In the genomic region with DNA sequence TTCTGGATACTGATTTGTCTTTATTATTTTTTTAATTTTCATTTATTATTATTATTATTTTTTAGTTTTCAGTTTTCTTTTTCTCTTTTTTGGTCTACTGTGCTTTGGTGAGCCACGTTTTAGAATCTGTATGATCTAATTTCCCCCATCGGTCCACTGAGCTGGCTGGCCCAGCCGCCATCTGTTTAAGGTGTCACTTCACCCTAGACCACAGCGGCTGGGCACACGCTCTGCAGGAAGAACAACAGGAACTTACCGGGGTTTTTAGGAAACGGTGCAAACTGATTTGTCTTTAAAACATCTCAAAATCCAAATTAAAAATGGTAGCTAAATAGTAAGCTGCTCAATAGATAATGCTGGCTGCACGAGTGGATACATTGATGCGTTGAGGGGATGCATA, we compare ENCODE assay signal across 1 cellular context.
TF ChIP-seq lines count a peak whose summit lies in the region.

No MANE protein-coding gene starts in this region.

TF ChIP-seq in SK-N-SH, 30 proteins besides CTCF, POLR2A, EP300 and RAD21:
- TF ChIP-seq RXRA (IDR thresholded peaks at IDR 0.05; ENCODE audit: borderline replicate concordance, low read depth) (no peak), TCF12 (IDR thresholded peaks at IDR 0.05) (no peak), ELF1 (IDR thresholded peaks at IDR 0.05) (no peak), FOSL2 (IDR thresholded peaks at IDR 0.05; ENCODE audit: borderline replicate concordance, low read depth) (no peak), POLR2AphosphoS5 (IDR thresholded peaks at IDR 0.05; ENCODE audit: low read depth, low read length) (no peak), NRF1 (IDR thresholded peaks at IDR 0.05; ENCODE audit: low read depth, low read length) (no peak), MEF2A (IDR thresholded peaks at IDR 0.05; ENCODE audit: borderline replicate concordance, low read depth) (no peak), RCOR1 (IDR thresholded peaks at IDR 0.05; ENCODE audit: low read length) (no peak)
- TF ChIP-seq, protein P1, sequence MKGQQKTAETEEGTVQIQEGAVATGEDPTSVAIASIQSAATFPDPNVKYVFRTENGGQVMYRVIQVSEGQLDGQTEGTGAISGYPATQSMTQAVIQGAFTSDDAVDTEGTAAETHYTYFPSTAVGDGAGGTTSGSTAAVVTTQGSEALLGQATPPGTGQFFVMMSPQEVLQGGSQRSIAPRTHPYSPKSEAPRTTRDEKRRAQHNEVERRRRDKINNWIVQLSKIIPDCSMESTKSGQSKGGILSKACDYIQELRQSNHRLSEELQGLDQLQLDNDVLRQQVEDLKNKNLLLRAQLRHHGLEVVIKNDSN (IDR thresholded peaks at IDR 0.05; ENCODE audit: borderline replicate concordance, low read depth): no peak
- TF ChIP-seq, protein P2, sequence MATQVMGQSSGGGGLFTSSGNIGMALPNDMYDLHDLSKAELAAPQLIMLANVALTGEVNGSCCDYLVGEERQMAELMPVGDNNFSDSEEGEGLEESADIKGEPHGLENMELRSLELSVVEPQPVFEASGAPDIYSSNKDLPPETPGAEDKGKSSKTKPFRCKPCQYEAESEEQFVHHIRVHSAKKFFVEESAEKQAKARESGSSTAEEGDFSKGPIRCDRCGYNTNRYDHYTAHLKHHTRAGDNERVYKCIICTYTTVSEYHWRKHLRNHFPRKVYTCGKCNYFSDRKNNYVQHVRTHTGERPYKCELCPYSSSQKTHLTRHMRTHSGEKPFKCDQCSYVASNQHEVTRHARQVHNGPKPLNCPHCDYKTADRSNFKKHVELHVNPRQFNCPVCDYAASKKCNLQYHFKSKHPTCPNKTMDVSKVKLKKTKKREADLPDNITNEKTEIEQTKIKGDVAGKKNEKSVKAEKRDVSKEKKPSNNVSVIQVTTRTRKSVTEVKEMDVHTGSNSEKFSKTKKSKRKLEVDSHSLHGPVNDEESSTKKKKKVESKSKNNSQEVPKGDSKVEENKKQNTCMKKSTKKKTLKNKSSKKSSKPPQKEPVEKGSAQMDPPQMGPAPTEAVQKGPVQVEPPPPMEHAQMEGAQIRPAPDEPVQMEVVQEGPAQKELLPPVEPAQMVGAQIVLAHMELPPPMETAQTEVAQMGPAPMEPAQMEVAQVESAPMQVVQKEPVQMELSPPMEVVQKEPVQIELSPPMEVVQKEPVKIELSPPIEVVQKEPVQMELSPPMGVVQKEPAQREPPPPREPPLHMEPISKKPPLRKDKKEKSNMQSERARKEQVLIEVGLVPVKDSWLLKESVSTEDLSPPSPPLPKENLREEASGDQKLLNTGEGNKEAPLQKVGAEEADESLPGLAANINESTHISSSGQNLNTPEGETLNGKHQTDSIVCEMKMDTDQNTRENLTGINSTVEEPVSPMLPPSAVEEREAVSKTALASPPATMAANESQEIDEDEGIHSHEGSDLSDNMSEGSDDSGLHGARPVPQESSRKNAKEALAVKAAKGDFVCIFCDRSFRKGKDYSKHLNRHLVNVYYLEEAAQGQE (IDR thresholded peaks at IDR 0.05; ENCODE audit: low read depth, low read length): no peak
- TF ChIP-seq, protein P3, sequence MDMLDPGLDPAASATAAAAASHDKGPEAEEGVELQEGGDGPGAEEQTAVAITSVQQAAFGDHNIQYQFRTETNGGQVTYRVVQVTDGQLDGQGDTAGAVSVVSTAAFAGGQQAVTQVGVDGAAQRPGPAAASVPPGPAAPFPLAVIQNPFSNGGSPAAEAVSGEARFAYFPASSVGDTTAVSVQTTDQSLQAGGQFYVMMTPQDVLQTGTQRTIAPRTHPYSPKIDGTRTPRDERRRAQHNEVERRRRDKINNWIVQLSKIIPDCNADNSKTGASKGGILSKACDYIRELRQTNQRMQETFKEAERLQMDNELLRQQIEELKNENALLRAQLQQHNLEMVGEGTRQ (IDR thresholded peaks at IDR 0.05; ENCODE audit: borderline replicate concordance, low read depth, low read length): no peak
TF ChIP-seq in SK-N-SH: peak in this region for 0.
